ENCODE assay signal across 17 cellular contexts in the genomic region with DNA sequence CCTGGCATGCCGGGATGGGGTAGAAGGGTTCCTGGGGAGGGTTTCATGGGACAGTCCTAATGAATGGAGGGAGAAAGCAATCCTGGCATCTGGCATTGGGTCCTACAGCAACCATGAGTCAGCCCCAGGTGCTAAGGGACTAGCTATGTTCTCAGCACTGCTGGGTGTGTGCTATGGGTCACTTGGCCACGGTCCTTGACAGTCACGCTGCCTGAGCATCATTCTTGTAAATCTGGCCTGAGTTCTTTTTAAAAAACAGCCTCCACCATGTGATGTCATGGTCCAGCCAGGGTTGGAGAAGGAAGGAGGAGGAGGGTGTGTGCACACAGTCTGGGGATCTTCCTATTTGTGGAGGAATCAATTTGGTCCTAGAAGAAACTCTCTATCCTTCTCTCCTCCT. TPM values are rescaled to one million over a fixed set of nuclear protein-coding genes. Genes with fewer than 3 reads are reported as not detected.
DNase-seq lines count a peak whose midpoint lies in the region; ATAC-seq, FAIRE-seq and TF ChIP-seq lines count a peak whose summit lies in the region.
"Had no signal": no experiment of that assay in that cellular context is flagged by ENCODE, and none has a peak within 500 bp of the region (broad histone marks: within the 10 kb centered on the region; RNA-seq: fewer than 3 reads in every experiment).

No MANE protein-coding gene starts in this region.

- peaks cover 62% of the 10 kb centered on the region for H3K27me3 Mint-ChIP-seq in stimulated activated naive CD8-positive, alpha-beta T cell treated with anti-CD3 and anti-CD28 coated beads, Interleukin-15, amount 100 ng/mL, for 72 hours

- TF ChIP-seq POLR2A in H54 (IDR thresholded peaks at IDR 0.05; ENCODE audit: low read depth, low read length), result no peak
- TF ChIP-seq POLR2A in body of pancreas (IDR thresholded peaks at IDR 0.05), result no peak
- TF ChIP-seq POLR2A in ovary (IDR thresholded peaks at IDR 0.05), result no peak

- ATAC-seq in body of pancreas, result peak; percentile 12
- peak; percentile 83 for ATAC-seq in Right ventricle myocardium superior (ENCODE audit: poor library complexity)
- ATAC-seq in HG02981 (IDR thresholded peaks at IDR 0.05; ENCODE audit: unreplicated experiment), result no peak
- ATAC-seq in stimulated activated naive CD8-positive, alpha-beta T cell treated with anti-CD3 and anti-CD28 coated beads, Interleukin-15, amount 100 ng/mL, for 72 hours, result no peak
- ATAC-seq: stimulated activated effector memory CD8-positive, alpha-beta T cell treated with anti-CD3 and anti-CD28 coated beads, Interleukin-12 subunit alpha, Interleukin-12 subunit beta, amount 100 ng/mL, for 72 hours had no signal

- no peak for TF ChIP-seq EP300 in ovary (IDR thresholded peaks at IDR 0.05)

- DNase-seq in H54 (ENCODE audit: insufficient read length, low spot score) (peak; percentile 61), body of pancreas (peak in 1 of 4 donors; percentile 32), Right ventricle myocardium superior (peak; percentile 72), ovary (no peak)
- DNase-seq in effector CD8-positive, alpha-beta T cell (lab: John Stamatoyannopoulos, UW), result no peak
- no peak for DNase-seq in stimulated activated naive CD8-positive, alpha-beta T cell treated with anti-CD3 and anti-CD28 coated beads, Interleukin-15, amount 100 ng/mL, for 72 hours
- DNase-seq: activated CD8-positive, alpha-beta memory T cell treated with anti-CD3 and anti-CD28 coated beads for 24 hours; activated naive CD4-positive, alpha-beta T cell; BE2C; foreskin melanocyte; islet precursor cell; stimulated activated CD4-positive, alpha-beta T cell treated with anti-CD3 and anti-CD28 coated beads, Interleukin-4, amount 100 ng/mL, for 1 hour had no signal

- no peak for TF ChIP-seq CTCF in body of pancreas (IDR thresholded peaks at IDR 0.05)
- TF ChIP-seq CTCF in ovary (IDR thresholded peaks at IDR 0.05), result no peak

- no peaks in the 10 kb centered on the region for H3K9me3 Mint-ChIP-seq in stimulated activated naive CD8-positive, alpha-beta T cell treated with anti-CD3 and anti-CD28 coated beads, Interleukin-15, amount 100 ng/mL, for 72 hours
- H3K9me3 Mint-ChIP-seq: stimulated activated effector memory CD8-positive, alpha-beta T cell treated with anti-CD3 and anti-CD28 coated beads, Interleukin-12 subunit alpha, Interleukin-12 subunit beta, amount 100 ng/mL, for 72 hours had no signal

- H3K4me1 Mint-ChIP-seq in stimulated activated naive CD8-positive, alpha-beta T cell treated with anti-CD3 and anti-CD28 coated beads, Interleukin-15, amount 100 ng/mL, for 72 hours, result peaks cover 5% of the 10 kb centered on the region

- H3K4me1 ChIP-seq in body of pancreas (no peaks in the 10 kb centered on the region), skeletal muscle tissue (ENCODE audit: control insufficient read depth in 3 of 3, insufficient read depth in 3 of 3, low read length in 3 of 3) (peaks cover 0 to 11% (median 10%) of the 10 kb centered on the region in 3 donors), ovary (ENCODE audit: insufficient read depth) (peaks cover 2% of the 10 kb centered on the region)
- H3K4me1 ChIP-seq: BE2C had no signal

- H3K9ac ChIP-seq in skeletal muscle tissue (ENCODE audit: low read depth in 1 of 3, low read length in 3 of 3), result no peak overlapping the region

- 73 to 79% methylated on average over 3 of the region's 3 CpGs for WGBS in body of pancreas, 2 donors
- 82 to 88% (median 84%) methylated on average over 3 of the region's 3 CpGs for WGBS in ovary, 3 donors

- FAIRE-seq in H54 (lab: Jason Lieb, UNC), result no peak
- FAIRE-seq: HTR-8/SVneo had no signal

- H3K27ac ChIP-seq in body of pancreas, result no peak overlapping the region
- peak overlapping the region; percentile 52 for H3K27ac ChIP-seq in skeletal muscle tissue (ENCODE audit: low read depth, low read length)
- no peak overlapping the region for H3K27ac ChIP-seq in ovary

- H3K9me3 ChIP-seq in body of pancreas (no peaks in the 10 kb centered on the region), skeletal muscle tissue (ENCODE audit: control insufficient read depth in 3 of 3, low read length in 3 of 3) (no peaks in the 10 kb centered on the region), ovary (no peaks in the 10 kb centered on the region)
- H3K9me3 ChIP-seq: BE2C had no signal

- intact Hi-C loops in body of pancreas (cut with DNase I), result no loop called here
- intact Hi-C loops in Right ventricle myocardium superior (cut with DNase I), result no loop called here
- intact Hi-C loops in ovary (cut with DNase I), result no loop called here

- no peak overlapping the region for H3K27ac Mint-ChIP-seq in stimulated activated naive CD8-positive, alpha-beta T cell treated with anti-CD3 and anti-CD28 coated beads, Interleukin-15, amount 100 ng/mL, for 72 hours
- H3K27ac Mint-ChIP-seq: stimulated activated effector memory CD8-positive, alpha-beta T cell treated with anti-CD3 and anti-CD28 coated beads, Interleukin-12 subunit alpha, Interleukin-12 subunit beta, amount 100 ng/mL, for 72 hours had no signal

- H3K4me3 Mint-ChIP-seq in stimulated activated naive CD8-positive, alpha-beta T cell treated with anti-CD3 and anti-CD28 coated beads, Interleukin-15, amount 100 ng/mL, for 72 hours, result no peak overlapping the region
- H3K4me3 Mint-ChIP-seq: stimulated activated effector memory CD8-positive, alpha-beta T cell treated with anti-CD3 and anti-CD28 coated beads, Interleukin-12 subunit alpha, Interleukin-12 subunit beta, amount 100 ng/mL, for 72 hours had no signal

- H3K36me3 ChIP-seq in body of pancreas (replicated peaks in 1 of 2; ENCODE audit: insufficient read depth in 1 of 2, low read depth in 2 of 2) (no peaks in the 10 kb centered on the region), skeletal muscle tissue (ENCODE audit: control insufficient read depth in 3 of 3, insufficient read depth in 3 of 3, low read length in 3 of 3) (no peaks in the 10 kb centered on the region), ovary (no peaks in the 10 kb centered on the region)
- H3K36me3 ChIP-seq: BE2C had no signal

- no peaks in the 10 kb centered on the region for H3K27me3 ChIP-seq in body of pancreas
- peaks cover 0 to 2% (median under 1%) of the 10 kb centered on the region in 3 donors for H3K27me3 ChIP-seq in skeletal muscle tissue (ENCODE audit: control insufficient read depth in 3 of 3, insufficient read depth in 3 of 3, low read length in 3 of 3)
- H3K27me3 ChIP-seq in ovary, result no peaks in the 10 kb centered on the region
- H3K27me3 ChIP-seq: BE2C had no signal

- H3K4me3 ChIP-seq in body of pancreas (no peak overlapping the region), skeletal muscle tissue (ENCODE audit: low read length in 3 of 3) (no peak overlapping the region), ovary (no peak overlapping the region)

RNA-seq across cellular contexts. Expression of a gene that starts 6.2 kb away (rescaled TPM):
- 1 to 10 TPM; 3.1 to 7.6 TPM for total RNA-seq in body of pancreas
- 38.2 TPM for total RNA-seq in Right ventricle myocardium superior
- 16.2 TPM for total RNA-seq in skeletal muscle tissue
- total RNA-seq in ovary, result 10 to 100 TPM in 6 of 7 donors, 1 to 10 TPM in 1; 4.4 to 53.7 (median 19.6) TPM
- 10 to 100 TPM; 39.6 to 98.5 TPM for polyA plus RNA-seq in ovary
- total RNA-seq: H4 had no signal

RNA-seq across cellular contexts. Expression of a gene that starts 9.9 kb away (rescaled TPM):
- total RNA-seq in body of pancreas, result 10 to 100 TPM; 19.1 to 28.5 TPM
- total RNA-seq in Right ventricle myocardium superior, result 47.2 TPM
- 13.0 TPM for total RNA-seq in skeletal muscle tissue
- 10 to 100 TPM; 32.9 to 83.4 (median 67.8) TPM for total RNA-seq in ovary
- 10 to 100 TPM; 45.1 to 95.2 TPM for polyA plus RNA-seq in ovary

RNA-seq across cellular contexts. Expression of a gene that starts 18.5 kb away (rescaled TPM):
- total RNA-seq in body of pancreas (10 to 100 TPM; 17.8 to 23.9 TPM), Right ventricle myocardium superior (30.3 TPM), skeletal muscle tissue (38.6 TPM), ovary (10 to 100 TPM; 33.7 to 49.1 (median 35.8) TPM)
- 10 to 100 TPM; 49.0 to 56.5 TPM for polyA plus RNA-seq in ovary

RNA-seq across cellular contexts. Expression of a gene that starts 25.6 kb away (rescaled TPM):
- total RNA-seq in body of pancreas (under 1 TPM in 1 of 2 donors, not detected in 1; 0.26 TPM), Right ventricle myocardium superior (not detected), skeletal muscle tissue (not detected), ovary (10 to 100 TPM in 1 of 7 donors, 1 to 10 TPM in 6; 1.5 to 11.9 (median 3.4) TPM)
- 1 to 10 TPM; 1.1 to 1.5 TPM for polyA plus RNA-seq in ovary
- total RNA-seq: H4 had no signal

RNA-seq across cellular contexts. Expression of a gene that starts 43.7 kb away (rescaled TPM):
- 10 to 100 TPM; 69.2 to 72.4 TPM for total RNA-seq in body of pancreas
- 67.2 TPM for total RNA-seq in Right ventricle myocardium superior
- 99.2 TPM for total RNA-seq in skeletal muscle tissue
- total RNA-seq in ovary, result 10 to 100 TPM; 49.1 to 78.2 (median 62.9) TPM
- 10 to 100 TPM; 77.6 to 80.0 TPM for polyA plus RNA-seq in ovary

Comparison
In these comparisons a context has a peak if more than half of its experiments do, and no peak if none do; other contexts are left out.
1. DNase-seq: peak in H54 (single experiment) and Right ventricle myocardium superior (single experiment); none in ovary (0 of 5), effector CD8-positive, alpha-beta T cell (single experiment) and stimulated activated naive CD8-positive, alpha-beta T cell treated with anti-CD3 and anti-CD28 coated beads, Interleukin-15, amount 100 ng/mL, for 72 hours (0 of 2).
2. ATAC-seq: peak in body of pancreas (single experiment) and Right ventricle myocardium superior (single experiment); none in HG02981 (single experiment) and stimulated activated naive CD8-positive, alpha-beta T cell treated with anti-CD3 and anti-CD28 coated beads, Interleukin-15, amount 100 ng/mL, for 72 hours (single experiment).